ENCODE assay signal across 9 cellular contexts in genomic region chr22:29270475-29271271, GRCh38. TPM values are rescaled to one million over a fixed set of nuclear protein-coding genes. Genes with fewer than 3 reads are reported as not detected.
DNase-seq lines count a peak whose midpoint lies in the region; ATAC-seq, FAIRE-seq and TF ChIP-seq lines count a peak whose summit lies in the region.
"Had no signal": no experiment of that assay in that cellular context is flagged by ENCODE, and none has a peak within 500 bp of the region (broad histone marks: within the 10 kb centered on the region; RNA-seq: fewer than 3 reads in every experiment).

No MANE protein-coding gene starts in this region.

- H3K4me2 ChIP-seq in OCI-LY7 (ENCODE audit: low read length) = peak overlapping the region; percentile 80

- intact Hi-C loops in OCI-LY7 (cut with micrococcal nuclease; ENCODE audit: unreplicated experiment) = no loop called here

- TF ChIP-seq POLR2A in GM12891 (IDR thresholded peaks at IDR 0.05; ENCODE audit: low read depth, low read length) = no peak

- H3K27ac Mint-ChIP-seq in osteocyte (ENCODE audit: unreplicated experiment) = peak overlapping the region; percentile 61

- no peak overlapping the region for H2AFZ ChIP-seq in OCI-LY7 (ENCODE audit: low read length)

- peaks cover 46% of the 10 kb centered on the region for H3K36me3 Mint-ChIP-seq in osteocyte (ENCODE audit: unreplicated experiment)

- no peaks in the 10 kb centered on the region for H3K9me2 ChIP-seq in OCI-LY7 (ENCODE audit: insufficient read depth, low read length)

- no peak for FAIRE-seq in GM12891 (lab: Jason Lieb, UNC)
- FAIRE-seq: TTC549 had no signal

- peak overlapping the region; percentile 94 for H3K4me3 Mint-ChIP-seq in osteocyte (ENCODE audit: unreplicated experiment)

- POLR2A ChIA-PET in OCI-LY7 (lab: Charles Lee) = interaction anchor here (1.1 to 1.4 kb wide), 3 partner anchors 9 to 69 kb away, joined by 3 read pairs; no protein-coding TSS in a partner anchor

- H3K9ac ChIP-seq in endocrine pancreas (ENCODE audit: control insufficient read depth, insufficient read depth, low read length) = peak overlapping the region; percentile 22

- DNase-seq in GM12891 (ENCODE audit: insufficient read length, low spot score) = no peak
- DNase-seq in OCI-LY7 (ENCODE audit: low spot score) = peak; percentile 30
- DNase-seq in osteocyte (ENCODE audit: extremely low spot score, unreplicated experiment) = peak; percentile 6
- DNase-seq in GM03348 (ENCODE audit: low spot score) = no peak
- no peak for DNase-seq in activated CD8-positive, alpha-beta memory T cell treated with anti-CD3 and anti-CD28 coated beads for 24 hours
- no peak for DNase-seq in stimulated activated CD4-positive, alpha-beta T cell treated with anti-CD3 and anti-CD28 coated beads, Interleukin-15, amount 100 ng/mL, for 24 hours

- H3K4me1 Mint-ChIP-seq in osteocyte (ENCODE audit: unreplicated experiment) = peaks cover 55% of the 10 kb centered on the region

- no TSS peak for BruUV-seq in OCI-LY7 (replicated peaks; lab: Mats Ljungman, UMichigan)

- CTCF ChIA-PET in OCI-LY7 (lab: Charles Lee; ENCODE audit: unreplicated experiment) = no interaction called here

- H3K9me3 ChIP-seq in OCI-LY7 (ENCODE audit: low read length) = no peaks in the 10 kb centered on the region
- H3K9me3 ChIP-seq in endocrine pancreas (ENCODE audit: control insufficient read depth, low read length) = no peaks in the 10 kb centered on the region

- H3K27me3 ChIP-seq in endocrine pancreas (ENCODE audit: control insufficient read depth, insufficient read depth, low read length) = no peaks in the 10 kb centered on the region

- H3K36me3 ChIP-seq in OCI-LY7 (ENCODE audit: insufficient read depth, low read length) = peaks cover 82% of the 10 kb centered on the region
- no peaks in the 10 kb centered on the region for H3K36me3 ChIP-seq in endocrine pancreas (ENCODE audit: control insufficient read depth, insufficient read depth, low read length)

- H4K20me1 ChIP-seq in OCI-LY7 (ENCODE audit: insufficient read depth, low read length) = peaks cover 58% of the 10 kb centered on the region

- ATAC-seq in GM18502 (IDR thresholded peaks at IDR 0.05; ENCODE audit: poor library complexity, unreplicated experiment) = no peak

- peaks cover 95% of the 10 kb centered on the region for H3K79me2 ChIP-seq in OCI-LY7 (ENCODE audit: insufficient read depth, low read depth, low read length)

- H3K4me3 ChIP-seq in OCI-LY7 (ENCODE audit: low read depth, low read length, poor library complexity, severe bottlenecking) = peak overlapping the region; percentile 92
- peak overlapping the region; percentile 94 for H3K4me3 ChIP-seq in endocrine pancreas (ENCODE audit: control insufficient read depth, insufficient read depth, low read length)

- H3K4me1 ChIP-seq in OCI-LY7 (ENCODE audit: insufficient read depth, low read length, poor library complexity, severe bottlenecking) (peaks cover 34% of the 10 kb centered on the region), endocrine pancreas (ENCODE audit: control insufficient read depth, insufficient read depth, low read length) (peaks cover 42% of the 10 kb centered on the region)

- TF ChIP-seq CTCF in OCI-LY7 (conservative IDR thresholded peaks at IDR 0.05; ENCODE audit: low read length) (no peak), osteocyte (IDR thresholded peaks at IDR 0.05) (no peak)

- no peaks in the 10 kb centered on the region for H3K9me3 Mint-ChIP-seq in osteocyte (ENCODE audit: unreplicated experiment)

- no peaks in the 10 kb centered on the region for H3K27me3 Mint-ChIP-seq in osteocyte (ENCODE audit: unreplicated experiment)

- H3K27ac ChIP-seq in OCI-LY7 (ENCODE audit: low read depth, low read length, poor library complexity, severe bottlenecking) = peak overlapping the region; percentile 75

TF ChIP-seq in GM12891, 5 proteins besides CTCF, POLR2A, EP300 and RAD21:
- 0 out of 2 replicates have a peak, but pooled peaks have one; percentile 7 for TF ChIP-seq POLR2AphosphoS5 (IDR thresholded peaks at IDR 0.05; ENCODE audit: low read depth, low read length)
- TF ChIP-seq SPI1 (IDR thresholded peaks at IDR 0.05; ENCODE audit: low read depth, low read length) = no peak

RNA-seq across cellular contexts. Expression of gene EWSR1, which starts 2.6 kb away (rescaled TPM):
- polyA plus RNA-seq in GM12891 (2012; ENCODE audit: low read depth, missing spikeins) = 173 TPM
- total RNA-seq in OCI-LY7 (2014; rRNA removed; shearing (Covaris generic)) = 270 and 311 TPM in 2 replicates
- total RNA-seq in OCI-LY7 (2022) = 333 and 375 TPM in 2 replicates
- total RNA-seq in osteocyte = 218 and 228 TPM in 2 replicates

RNA-seq across cellular contexts. Expression of gene RHBDD3, which starts 2.9 kb away (rescaled TPM):
- 11.0 TPM for polyA plus RNA-seq in GM12891 (2012; ENCODE audit: low read depth, missing spikeins)
- 37.9 and 44.5 TPM in 2 replicates for total RNA-seq in OCI-LY7 (2014; rRNA removed; shearing (Covaris generic))
- 38.6 and 39.2 TPM in 2 replicates for total RNA-seq in OCI-LY7 (2022)
- 41.0 and 45.8 TPM in 2 replicates for total RNA-seq in osteocyte

RNA-seq across cellular contexts. Expression of gene GAS2L1, which starts 35.8 kb away (rescaled TPM):
- 0.21 TPM for polyA plus RNA-seq in GM12891 (2012; ENCODE audit: low read depth, missing spikeins)
- total RNA-seq in OCI-LY7 (2014; rRNA removed; shearing (Covaris generic)) = not detected in 2 replicates
- not detected in 2 replicates for total RNA-seq in OCI-LY7 (2022)
- 21.6 and 22.3 TPM in 2 replicates for total RNA-seq in osteocyte

RNA-seq across cellular contexts. Expression of gene RASL10A, which starts 44.8 kb away (rescaled TPM):
- polyA plus RNA-seq in GM12891 (2012; ENCODE audit: low read depth, missing spikeins) = 0.63 TPM
- 2.7 and 5.2 TPM in 2 replicates for total RNA-seq in OCI-LY7 (2014; rRNA removed; shearing (Covaris generic))
- total RNA-seq in OCI-LY7 (2022) = 23.3 and 23.7 TPM in 2 replicates
- not detected in 2 replicates for total RNA-seq in osteocyte

Comparison
In these comparisons a context has a peak if more than half of its experiments do, and no peak if none do; other contexts are left out.
1. DNase-seq: peak in OCI-LY7 (single experiment) and osteocyte (single experiment); none in GM12891 (single experiment), GM03348 (single experiment), activated CD8-positive, alpha-beta memory T cell treated with anti-CD3 and anti-CD28 coated beads for 24 hours (single experiment) and stimulated activated CD4-positive, alpha-beta T cell treated with anti-CD3 and anti-CD28 coated beads, Interleukin-15, amount 100 ng/mL, for 24 hours (single experiment).
2. RNA of gene GAS2L1, which starts 35.8 kb away (total RNA-seq): 21.6 to 22.3 TPM in osteocyte; not detected in OCI-LY7; every median in the first group is over 10 times any median in the second.